In genomic region chr21:8244723-8245641, GRCh38 we compare ENCODE assay signal across 8 cellular contexts.
A peak's percentile ranks its signal among the peaks of the same experiment; 100 is the strongest.
DNase-seq lines count a peak whose midpoint lies in the region; ATAC-seq and TF ChIP-seq lines count a peak whose summit lies in the region.
"Not testable (repeated sequence)": the region's sequence is repeated elsewhere in the genome, so short reads cannot be mapped to it uniquely, and the experiment has no call there.

No MANE protein-coding gene starts in this region.

- not testable (repeated sequence) for H3K79me2 ChIP-seq in HCT116 (ENCODE audit: insufficient read depth, low read length)

- CTCF ChIA-PET in HCT116 (lab: Charles Lee): not testable (repeated sequence)

- ATAC-seq in GM18519 (IDR thresholded peaks at IDR 0.05; ENCODE audit: low FRiP score, unreplicated experiment): peak; percentile 40
- ATAC-seq in GM19455 (IDR thresholded peaks at IDR 0.05; ENCODE audit: unreplicated experiment): peak; percentile 44
- peak; percentile 68 for ATAC-seq in HCT116
- peak; percentile 50 for ATAC-seq in HG03045 (IDR thresholded peaks at IDR 0.05; ENCODE audit: unreplicated experiment)
- peak; percentile 28 for ATAC-seq in HG03469 (IDR thresholded peaks at IDR 0.05; ENCODE audit: unreplicated experiment)
- ATAC-seq in activated T-cell treated with anti-CD3 and anti-CD28 coated beads, Interleukin-2, amount 50 U/mL, for 4 hours: peak; percentile 47 to 51
- ATAC-seq in left lobe of liver: peak; percentile 74
- peak; percentile 90 for ATAC-seq in thoracic aorta (ENCODE audit: insufficient number of reproducible peaks, low FRiP score, low read depth)

- not testable (repeated sequence) for H3K27me3 ChIP-seq in HCT116 (ENCODE audit: insufficient read depth, low read length); thoracic aorta (replicated peaks; ENCODE audit: insufficient read depth)

- H3K4me3 Mint-ChIP-seq in activated T-cell treated with anti-CD3 and anti-CD28 coated beads, Interleukin-2, amount 50 U/mL, for 4 hours: not testable (repeated sequence)

- H3K9me3 ChIP-seq in HCT116 (ENCODE audit: control insufficient read depth in 1 of 2, insufficient read depth in 1 of 2, low read depth in 1 of 2, low read length in 2 of 2); thoracic aorta: not testable (repeated sequence)

- H3K27me3 Mint-ChIP-seq in activated T-cell treated with anti-CD3 and anti-CD28 coated beads, Interleukin-2, amount 50 U/mL, for 4 hours (ENCODE audit: low read depth): not testable (repeated sequence)

- H3K4me1 Mint-ChIP-seq in activated T-cell treated with anti-CD3 and anti-CD28 coated beads, Interleukin-2, amount 50 U/mL, for 4 hours (ENCODE audit: low read depth): not testable (repeated sequence)

- not testable (repeated sequence) for TF ChIP-seq POLR2A in HCT116 (IDR thresholded peaks at IDR 0.05; ENCODE audit: borderline replicate concordance, extremely low read depth, insufficient read depth, insufficient read length)

- not testable (repeated sequence) for H3K4me3 ChIP-seq in HCT116 (replicated peaks in 1 of 2; ENCODE audit: low read depth in 1 of 2, low read length in 2 of 2); thoracic aorta

- H3K4me2 ChIP-seq in HCT116 (ENCODE audit: low read length): not testable (repeated sequence)

- not testable (repeated sequence) for H4K20me1 ChIP-seq in HCT116 (ENCODE audit: insufficient read depth)

- intact Hi-C loops in HCT116 (cut with micrococcal nuclease): not testable (repeated sequence)

- RAD21 ChIA-PET in HCT116 (lab: Charles Lee; ENCODE audit: low non-redundant PET in 1 of 2, low total read pairs in 2 of 2, uncharacterized antibody in 2 of 2, unreplicated experiment in 2 of 2): not testable (repeated sequence)

- H3K4me1 ChIP-seq in HCT116 (ENCODE audit: control insufficient read depth in 1 of 2, insufficient read depth in 2 of 2, low read length in 2 of 2); thoracic aorta (ENCODE audit: control insufficient read depth in 1 of 2, low read depth in 2 of 2): not testable (repeated sequence)

- BruUV-seq in HCT116 (replicated peaks; lab: Mats Ljungman, UMichigan): not testable (repeated sequence)

- H3K9ac ChIP-seq in HCT116 (ENCODE audit: low read length): not testable (repeated sequence)

- not testable (repeated sequence) for H2AFZ ChIP-seq in HCT116 (ENCODE audit: low read depth, low read length, poor library complexity, severe bottlenecking)

- not testable (repeated sequence) for H3K9me2 ChIP-seq in HCT116 (ENCODE audit: insufficient read depth)

- H3K27ac ChIP-seq in HCT116 (ENCODE audit: low read depth, low read length); thoracic aorta: not testable (repeated sequence)

- H3K36me3 ChIP-seq in HCT116 (ENCODE audit: control insufficient read depth in 1 of 2, insufficient read depth in 2 of 2, low read length in 2 of 2); thoracic aorta: not testable (repeated sequence)

- not testable (repeated sequence) for DNase-seq in HCT116 (ENCODE audit: low read depth, low spot score); activated T-cell treated with anti-CD3 and anti-CD28 coated beads, Interleukin-2, amount 50 U/mL, for 4 hours; left lobe of liver (ENCODE audit: low spot score); thoracic aorta (ENCODE audit: low spot score)

- H3K36me3 Mint-ChIP-seq in activated T-cell treated with anti-CD3 and anti-CD28 coated beads, Interleukin-2, amount 50 U/mL, for 4 hours (ENCODE audit: insufficient read depth): not testable (repeated sequence)

- not testable (repeated sequence) for H3K9me3 Mint-ChIP-seq in activated T-cell treated with anti-CD3 and anti-CD28 coated beads, Interleukin-2, amount 50 U/mL, for 4 hours

- TF ChIP-seq RAD21 in HCT116 (IDR thresholded peaks at IDR 0.05; ENCODE audit: low read depth): not testable (repeated sequence)

- POLR2A ChIA-PET in HCT116 (lab: Charles Lee): not testable (repeated sequence)

- not testable (repeated sequence) for TF ChIP-seq CTCF in HCT116 (IDR thresholded peaks at IDR 0.05 in 2 of 3, conservative IDR thresholded peaks at IDR 0.05 in 1 of 3; ENCODE audit: borderline replicate concordance in 1 of 3, insufficient read depth in 1 of 3, low read depth in 2 of 3, low read length in 2 of 3); thoracic aorta (IDR thresholded peaks at IDR 0.05)

Comparison
In these comparisons a context has a peak if more than half of its experiments do, and no peak if none do; other contexts are left out.
1. ATAC-seq: peak in every context shown above with its lines; median percentile 90 in thoracic aorta; 74 in left lobe of liver; 68 in HCT116; 50 in HG03045; 49 in activated T-cell treated with anti-CD3 and anti-CD28 coated beads, Interleukin-2, amount 50 U/mL, for 4 hours; 44 in GM19455; 40 in GM18519; 28 in HG03469.